9 cellular contexts compared by ENCODE assay signal in the genomic region with DNA sequence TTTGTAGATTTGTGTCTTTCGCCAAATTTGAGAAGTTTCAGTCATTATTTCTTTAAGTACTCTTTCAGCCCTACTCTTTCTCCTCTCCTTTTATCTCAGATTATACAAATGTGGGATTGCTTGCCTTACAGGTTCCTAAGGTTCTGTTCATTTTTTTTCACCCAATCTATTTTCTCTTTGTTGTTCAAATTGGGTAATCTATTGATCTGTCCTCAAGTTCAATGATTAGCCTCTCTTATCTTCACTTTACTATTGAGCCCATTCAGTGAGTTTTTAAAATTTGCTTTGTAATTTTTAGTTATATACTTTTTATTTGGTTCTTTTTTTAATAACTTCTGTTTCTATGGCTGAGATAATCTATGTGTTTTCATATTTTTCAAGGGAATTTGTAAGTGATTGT.
"Had no signal": no experiment of that assay in that cellular context is flagged by ENCODE, and none has a peak within 500 bp of the region (broad histone marks: within the 10 kb centered on the region; RNA-seq: fewer than 3 reads in every experiment).

No MANE protein-coding gene starts in this region.

- ATAC-seq: HCT116, K562 had no signal

- H3K4me3 Mint-ChIP-seq: HFFc6 had no signal

- H3K27ac ChIP-seq: HL-60 had no signal

- DNase-seq: GOT3, H7, HFFc6, IMR-90, KG1 had no signal

- H3K36me3 ChIP-seq: HAP-1 had no signal

- H3K4me3 ChIP-seq: HAP-1, K562 had no signal

- H3K9me3 ChIP-seq: HAP-1 had no signal

- H3K27ac Mint-ChIP-seq: HFFc6 had no signal

- FAIRE-seq: K562 had no signal

- H3K9me3 Mint-ChIP-seq: HFFc6 had no signal

- H3K4me1 ChIP-seq: HAP-1 had no signal
